ENCODE assay signal across 9 cellular contexts in the genomic region with DNA sequence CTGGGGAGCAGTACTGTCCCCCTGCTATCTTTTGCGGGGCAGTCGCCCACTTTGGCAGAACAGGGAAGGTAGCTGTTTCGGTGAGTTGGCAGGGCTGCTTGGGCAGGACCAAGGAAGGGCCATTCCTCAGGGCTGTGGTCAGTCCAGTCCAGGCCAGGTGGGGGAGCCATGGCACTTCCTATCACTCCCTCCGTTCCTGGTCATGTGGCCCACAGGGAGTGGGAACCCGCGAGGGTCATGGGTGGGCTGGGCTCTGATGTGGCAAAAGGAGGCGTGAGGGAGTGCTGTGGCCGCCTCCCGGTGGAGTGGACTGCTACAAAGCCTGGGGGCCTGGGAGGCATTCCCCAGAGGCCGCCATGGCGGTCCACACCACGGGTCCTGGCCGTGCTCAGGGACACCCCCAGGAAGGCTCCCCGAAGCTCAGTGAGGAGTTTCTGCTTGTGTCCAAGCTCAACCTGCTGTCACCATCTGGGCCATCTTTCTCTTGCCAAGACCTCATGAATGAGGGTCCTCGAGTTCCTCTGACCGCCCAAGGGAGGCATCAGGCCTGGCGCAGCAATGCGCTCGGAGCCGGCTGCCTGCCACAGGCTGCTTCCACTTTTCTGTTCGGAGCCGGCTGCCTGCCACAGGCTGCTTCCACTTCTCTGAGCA.
DNase-seq lines count a peak whose midpoint lies in the region; ATAC-seq and TF ChIP-seq lines count a peak whose summit lies in the region.
"Had no signal": no experiment of that assay in that cellular context is flagged by ENCODE, and none has a peak within 500 bp of the region (broad histone marks: within the 10 kb centered on the region; RNA-seq: fewer than 3 reads in every experiment).

No MANE protein-coding gene starts in this region.

- peaks cover 7% of the 10 kb centered on the region for H3K4me1 Mint-ChIP-seq in stimulated activated effector memory CD8-positive, alpha-beta T cell treated with anti-CD3 and anti-CD28 coated beads, Interleukin-12 subunit alpha, Interleukin-12 subunit beta, amount 100 ng/mL, for 72 hours

- H3K4me3 Mint-ChIP-seq in stimulated activated effector memory CD8-positive, alpha-beta T cell treated with anti-CD3 and anti-CD28 coated beads, Interleukin-12 subunit alpha, Interleukin-12 subunit beta, amount 100 ng/mL, for 72 hours = no peak overlapping the region

- ATAC-seq in stimulated activated effector memory CD8-positive, alpha-beta T cell treated with anti-CD3 and anti-CD28 coated beads, Interleukin-12 subunit alpha, Interleukin-12 subunit beta, amount 100 ng/mL, for 72 hours = peak; percentile 3
- ATAC-seq in HG02884 (IDR thresholded peaks at IDR 0.05; ENCODE audit: unreplicated experiment) (no peak), GM19351 (IDR thresholded peaks at IDR 0.05; ENCODE audit: unreplicated experiment) (no peak)

- H3K9me3 Mint-ChIP-seq in stimulated activated effector memory CD8-positive, alpha-beta T cell treated with anti-CD3 and anti-CD28 coated beads, Interleukin-12 subunit alpha, Interleukin-12 subunit beta, amount 100 ng/mL, for 72 hours = no peaks in the 10 kb centered on the region

- TF ChIP-seq CTCF in fibroblast of pulmonary artery (IDR thresholded peaks at IDR 0.05; ENCODE audit: low read length, missing control alignments) = peak; percentile 22

- DNase-seq in DMS53 (lab: John Stamatoyannopoulos, UW) (peak; percentile 53), DMS53 treated with DMSO at 0.1 percent for 48 hours (lab: John Stamatoyannopoulos, UW; ENCODE audit: unreplicated experiment) (no peak), fibroblast of pulmonary artery (ENCODE audit: low read depth) (peak; percentile 16)
- no peak for DNase-seq in stimulated activated effector memory CD8-positive, alpha-beta T cell treated with anti-CD3 and anti-CD28 coated beads, Interleukin-12 subunit alpha, Interleukin-12 subunit beta, amount 100 ng/mL, for 72 hours (ENCODE audit: low spot score in 2 of 2)
- DNase-seq: colonic mucosa; lower lobe of right lung; stimulated activated CD4-positive, alpha-beta T cell treated with anti-CD3 and anti-CD28 coated beads, Interleukin-2, amount 100 ng/mL, for 24 hours had no signal

- H3K4me3 ChIP-seq in fibroblast of pulmonary artery (replicated peaks; ENCODE audit: low read depth, low read length) = no peak overlapping the region
- H3K4me3 ChIP-seq: colonic mucosa, lower lobe of right lung had no signal

- peaks cover 31% of the 10 kb centered on the region for H3K36me3 Mint-ChIP-seq in stimulated activated effector memory CD8-positive, alpha-beta T cell treated with anti-CD3 and anti-CD28 coated beads, Interleukin-12 subunit alpha, Interleukin-12 subunit beta, amount 100 ng/mL, for 72 hours

- no peak overlapping the region for H3K27ac Mint-ChIP-seq in stimulated activated effector memory CD8-positive, alpha-beta T cell treated with anti-CD3 and anti-CD28 coated beads, Interleukin-12 subunit alpha, Interleukin-12 subunit beta, amount 100 ng/mL, for 72 hours

Comparison
In these comparisons a context has a peak if more than half of its experiments do, and no peak if none do; other contexts are left out.
1. DNase-seq: peak in DMS53 (single experiment) and fibroblast of pulmonary artery (single experiment); none in DMS53 treated with DMSO at 0.1 percent for 48 hours (single experiment) and stimulated activated effector memory CD8-positive, alpha-beta T cell treated with anti-CD3 and anti-CD28 coated beads, Interleukin-12 subunit alpha, Interleukin-12 subunit beta, amount 100 ng/mL, for 72 hours (0 of 2).